8 cellular contexts compared by ENCODE assay signal in genomic region chr13:24512208-24513068, GRCh38. TPM values are rescaled to one million over a fixed set of nuclear protein-coding genes. Genes with fewer than 3 reads are reported as not detected.
DNase-seq lines count a peak whose midpoint lies in the region; ATAC-seq and TF ChIP-seq lines count a peak whose summit lies in the region.

PARP4 (minus strand) TSS chr13:24512778; CDS start chr13:24503776, 9,002 bp downstream.

- no peaks in the 10 kb centered on the region for H4K20me1 ChIP-seq in neural progenitor cell (ENCODE audit: low read depth)

- peak within 1 kb of the TSS; percentile 83 for H3K4me2 ChIP-seq in neural progenitor cell

- H3K4me1 Mint-ChIP-seq in neural progenitor cell: peaks cover 18% of the 10 kb centered on the region

- no peaks in the 10 kb centered on the region for H3K9me3 ChIP-seq in neural progenitor cell (ENCODE audit: low read depth)

- peak; percentile 80 for ATAC-seq in GM21717 (IDR thresholded peaks at IDR 0.05; ENCODE audit: unreplicated experiment)

- H3K79me2 ChIP-seq in neural progenitor cell (ENCODE audit: low read depth): peaks cover 45% of the 10 kb centered on the region

- H3K4me3 ChIP-seq in Jurkat, Clone E6-1 (ENCODE audit: low read length): peak within 1 kb of the TSS; percentile 90
- H3K4me3 ChIP-seq in foreskin fibroblast (ENCODE audit: low read depth in 1 of 2, low read length in 2 of 2): peak within 1 kb of the TSS; percentile 76 to 92
- peak within 1 kb of the TSS; percentile 66 for H3K4me3 ChIP-seq in neural progenitor cell

- no peaks in the 10 kb centered on the region for H3F3A ChIP-seq in neural progenitor cell (ENCODE audit: low read depth)

- H3K27ac ChIP-seq in neural progenitor cell: no peak within 1 kb of the TSS

- peak within 1 kb of the TSS; percentile 86 for H3K4me3 Mint-ChIP-seq in neural progenitor cell

- H3K9ac ChIP-seq in neural progenitor cell: peak within 1 kb of the TSS; percentile 43

- peak within 1 kb of the TSS; percentile 13 for H3K27ac Mint-ChIP-seq in neural progenitor cell

- H2AFZ ChIP-seq in neural progenitor cell (replicated peaks): peak within 1 kb of the TSS; percentile 94

- H3K27me3 Mint-ChIP-seq in neural progenitor cell (ENCODE audit: insufficient read depth, low read depth): no peaks in the 10 kb centered on the region

- H3K36me3 Mint-ChIP-seq in neural progenitor cell: peaks cover 8% of the 10 kb centered on the region

- peaks cover 5% of the 10 kb centered on the region for H3K4me1 ChIP-seq in neural progenitor cell

- no peaks in the 10 kb centered on the region for H3K36me3 ChIP-seq in neural progenitor cell

- DNase-seq in EL (peak; percentile 79), SIG-M5 (lab: John Stamatoyannopoulos, UW) (peak; percentile 74), activated gamma-delta T cell (lab: John Stamatoyannopoulos, UW) (peak; percentile 55), foreskin fibroblast (peak; percentile 79 to 93), neural progenitor cell (ENCODE audit: low spot score) (peak; percentile 85)
- DNase-seq in Jurkat, Clone E6-1 (ENCODE audit: low read depth, low spot score): peak; percentile 64

- H3K27me3 ChIP-seq in neural progenitor cell: no peaks in the 10 kb centered on the region

- H3K9me3 Mint-ChIP-seq in neural progenitor cell: peaks cover 5% of the 10 kb centered on the region

- TF ChIP-seq CTCF in foreskin fibroblast (IDR thresholded peaks at IDR 0.05; ENCODE audit: low read depth, low read length) (no peak), neural progenitor cell (IDR thresholded peaks at IDR 0.05) (peak; percentile 19), subcutaneous adipose tissue (IDR thresholded peaks at IDR 0.05; ENCODE audit: low read depth) (no peak)

RNA-seq across cellular contexts. Expression of gene PARP4, which starts in this region (rescaled TPM):
- polyA plus RNA-seq in Jurkat, Clone E6-1 (2012; ENCODE audit: insufficient read depth, insufficient read length): 34.4 TPM
- total RNA-seq in neural progenitor cell (ENCODE audit: low replicate concordance) (40.2 and 44.6 TPM in 2 replicates), subcutaneous adipose tissue (100 to 1,000 TPM in 1 of 4 donors, 10 to 100 TPM in 3; 53.7 to 101 (median 70.5) TPM)
